8 cellular contexts compared by ENCODE assay signal in the genomic region with DNA sequence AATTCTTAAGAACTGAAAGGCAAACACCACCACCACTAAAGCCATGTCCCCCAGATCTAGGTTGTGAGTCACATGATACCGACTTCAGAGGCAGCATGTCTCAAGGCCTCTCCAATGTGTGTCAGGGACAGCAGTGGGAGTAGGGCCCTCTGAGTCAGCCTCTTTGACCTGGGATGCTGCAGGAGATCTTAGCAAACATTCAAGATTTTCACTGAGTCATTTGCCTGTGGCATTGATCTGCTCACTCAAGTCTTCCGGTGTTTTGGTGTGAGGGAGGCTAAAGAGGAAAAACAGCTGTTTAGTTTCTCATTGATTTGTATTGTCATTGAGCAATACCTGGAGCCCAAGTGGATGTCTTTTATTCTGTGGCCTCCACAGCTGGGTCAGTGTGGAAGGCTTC. TPM values are rescaled to one million over a fixed set of nuclear protein-coding genes. Genes with fewer than 3 reads are reported as not detected.
DNase-seq lines count a peak whose midpoint lies in the region; ATAC-seq and TF ChIP-seq lines count a peak whose summit lies in the region.

No MANE protein-coding gene starts in this region.

- H3K27me3 ChIP-seq in esophagus (ENCODE audit: control insufficient read depth in 1 of 2, insufficient read depth in 2 of 2, low read length in 2 of 2) (no peaks in the 10 kb centered on the region), esophagus muscularis mucosa (no peaks in the 10 kb centered on the region)

- no peak for TF ChIP-seq EP300 in esophagus muscularis mucosa (IDR thresholded peaks at IDR 0.05)

- H3K4me1 ChIP-seq in esophagus (ENCODE audit: control insufficient read depth in 2 of 2, insufficient read depth in 2 of 2, low read length in 1 of 2), result no peaks in the 10 kb centered on the region
- peaks cover 0 to 31% (median 16%) of the 10 kb centered on the region in 4 donors for H3K4me1 ChIP-seq in esophagus muscularis mucosa

- no peak for ATAC-seq in GM21390 (IDR thresholded peaks at IDR 0.05; ENCODE audit: unreplicated experiment)
- no peak for ATAC-seq in HG03039 (IDR thresholded peaks at IDR 0.05; ENCODE audit: unreplicated experiment)

- H3K36me3 ChIP-seq in esophagus (ENCODE audit: control insufficient read depth in 2 of 2, insufficient read depth in 2 of 2, low read length in 1 of 2), result no peaks in the 10 kb centered on the region
- no peaks in the 10 kb centered on the region for H3K36me3 ChIP-seq in esophagus muscularis mucosa

- WGBS in esophagus, 2 donors, result 26 to 61% methylated on average over 2 of the region's 2 CpGs
- WGBS in esophagus muscularis mucosa, result 41% methylated on average over 2 of the region's 2 CpGs

- DNase-seq in HPDE6-E6E7 (ENCODE audit: extremely low spot score) (peak; percentile 97), smooth muscle cell of the brain vasculature (ENCODE audit: low read depth, low spot score) (peak; percentile 26), NCI-H2196 (lab: John Stamatoyannopoulos, UW; ENCODE audit: unreplicated experiment) (no peak), esophagus muscularis mucosa (ENCODE audit: extremely low spot score) (no peak)
- peak; percentile 65 for DNase-seq in activated CD4-positive, alpha-beta T cell treated with anti-CD3 and anti-CD28 coated beads for 48 hours

- H3K4me3 ChIP-seq in esophagus (ENCODE audit: low read depth in 1 of 2, low read length in 2 of 2) (no peak overlapping the region), esophagus muscularis mucosa (no peak overlapping the region)

- TF ChIP-seq POLR2A in esophagus muscularis mucosa (IDR thresholded peaks at IDR 0.05; ENCODE audit: low read depth), result no peak

- no peak for TF ChIP-seq CTCF in esophagus muscularis mucosa (IDR thresholded peaks at IDR 0.05)

- H3K9me3 ChIP-seq in esophagus (ENCODE audit: control insufficient read depth in 2 of 2, insufficient read depth in 1 of 2, low read depth in 1 of 2, low read length in 1 of 2) (no peaks in the 10 kb centered on the region), esophagus muscularis mucosa (no peaks in the 10 kb centered on the region)

- intact Hi-C loops in esophagus muscularis mucosa (cut with DNase I), result no loop called here

- peak overlapping the region; percentile 30 to 63 for H3K27ac ChIP-seq in esophagus (ENCODE audit: low read depth in 2 of 2, low read length in 1 of 2)
- no peak overlapping the region for H3K27ac ChIP-seq in esophagus muscularis mucosa (replicated peaks in 1 of 4)

RNA-seq across cellular contexts. Expression of a gene that starts 36.1 kb away (rescaled TPM):
- polyA plus RNA-seq in esophagus, result 10 to 100 TPM in 1 of 2 donors, 1 to 10 TPM in 1; 6.1 to 10.3 TPM
- not detected for total RNA-seq in esophagus muscularis mucosa

Comparison
In these comparisons a context has a peak if more than half of its experiments do, and no peak if none do; other contexts are left out.
1. DNase-seq: peak in HPDE6-E6E7 (single experiment), activated CD4-positive, alpha-beta T cell treated with anti-CD3 and anti-CD28 coated beads for 48 hours (single experiment) and smooth muscle cell of the brain vasculature (single experiment); none in NCI-H2196 (single experiment) and esophagus muscularis mucosa (single experiment).
2. H3K27ac ChIP-seq: peak in esophagus (2 of 2); none in esophagus muscularis mucosa (0 of 4).